Comparison of ENCODE assay signal across 11 cellular contexts in genomic region chr19:34184880-34185491, GRCh38. TPM values are rescaled to one million over a fixed set of nuclear protein-coding genes. Genes with fewer than 3 reads are reported as not detected.
DNase-seq lines count a peak whose midpoint lies in the region; ATAC-seq and TF ChIP-seq lines count a peak whose summit lies in the region.
"Had no signal": no experiment of that assay in that cellular context is flagged by ENCODE, and none has a peak within 500 bp of the region (broad histone marks: within the 10 kb centered on the region; RNA-seq: fewer than 3 reads in every experiment).

No MANE protein-coding gene starts in this region.

- POLR2A ChIA-PET in WTC11 (lab: Charles Lee) = no interaction called here

- CTCF ChIA-PET in WTC11 (lab: Charles Lee) = no interaction called here

- peaks cover 25% of the 10 kb centered on the region for H3K4me1 ChIP-seq in cardiac muscle cell (ENCODE audit: low read depth)
- peaks cover 1% of the 10 kb centered on the region for H3K4me1 ChIP-seq in urinary bladder (ENCODE audit: insufficient read depth)
- H3K4me1 ChIP-seq: colonic mucosa had no signal

- no peak for ATAC-seq in WTC11
- ATAC-seq in GM18861 (IDR thresholded peaks at IDR 0.05; ENCODE audit: unreplicated experiment) = no peak

- TF ChIP-seq CTCF in WTC11 (IDR thresholded peaks at IDR 0.05) (no peak), cardiac muscle cell (IDR thresholded peaks at IDR 0.05; ENCODE audit: low read depth, low read length) (no peak)

- 49% methylated on average over 6 of the region's 6 CpGs for WGBS in urinary bladder

- H3K4me3 ChIP-seq in cardiac muscle cell (no peak overlapping the region), urinary bladder (ENCODE audit: low read depth, low read length) (no peak overlapping the region)
- H3K4me3 ChIP-seq: colonic mucosa had no signal

- H3K27ac ChIP-seq in cardiac muscle cell = peak overlapping the region; percentile 18
- peak overlapping the region; percentile 28 for H3K27ac ChIP-seq in urinary bladder (ENCODE audit: low read depth)
- H3K27ac ChIP-seq: colonic mucosa had no signal

- H3K27me3 Mint-ChIP-seq in activated naive CD4-positive, alpha-beta T cell treated with anti-CD3 and anti-CD28 coated beads, Interleukin-2, amount 50 U/mL, for 24 hours = no peaks in the 10 kb centered on the region
- H3K27me3 Mint-ChIP-seq in WTC11 (ENCODE audit: low read depth) = no peaks in the 10 kb centered on the region

- H3K9me3 Mint-ChIP-seq in activated naive CD4-positive, alpha-beta T cell treated with anti-CD3 and anti-CD28 coated beads, Interleukin-2, amount 50 U/mL, for 24 hours = no peaks in the 10 kb centered on the region
- no peaks in the 10 kb centered on the region for H3K9me3 Mint-ChIP-seq in WTC11

- peaks cover 15% of the 10 kb centered on the region for H3K36me3 Mint-ChIP-seq in activated naive CD4-positive, alpha-beta T cell treated with anti-CD3 and anti-CD28 coated beads, Interleukin-2, amount 50 U/mL, for 24 hours
- no peaks in the 10 kb centered on the region for H3K36me3 Mint-ChIP-seq in WTC11

- H3K36me3 ChIP-seq in cardiac muscle cell (peaks cover 4% of the 10 kb centered on the region), urinary bladder (ENCODE audit: insufficient read depth) (no peaks in the 10 kb centered on the region)
- H3K36me3 ChIP-seq: colonic mucosa had no signal

- H3K27me3 ChIP-seq in cardiac muscle cell = no peaks in the 10 kb centered on the region
- H3K27me3 ChIP-seq: colonic mucosa had no signal

- peak overlapping the region; percentile 58 for H3K4me3 Mint-ChIP-seq in activated naive CD4-positive, alpha-beta T cell treated with anti-CD3 and anti-CD28 coated beads, Interleukin-2, amount 50 U/mL, for 24 hours
- H3K4me3 Mint-ChIP-seq in WTC11 = no peak overlapping the region

- H3K27ac Mint-ChIP-seq in activated naive CD4-positive, alpha-beta T cell treated with anti-CD3 and anti-CD28 coated beads, Interleukin-2, amount 50 U/mL, for 24 hours = peak overlapping the region; percentile 6
- H3K27ac Mint-ChIP-seq in WTC11 = peak overlapping the region; percentile 59

- no peaks in the 10 kb centered on the region for H3K9me3 ChIP-seq in cardiac muscle cell (ENCODE audit: low read depth)
- H3K9me3 ChIP-seq: Caco-2, colonic mucosa had no signal

- no peak for DNase-seq in activated naive CD4-positive, alpha-beta T cell treated with anti-CD3 and anti-CD28 coated beads, Interleukin-2, amount 50 U/mL, for 16 hours
- DNase-seq in WTC11 (ENCODE audit: low spot score) (no peak), cardiac muscle cell (ENCODE audit: low read depth in 1 of 2, low spot score in 1 of 2) (peak in 1 of 2 donors; percentile 32), kidney glomerular epithelial cell (lab: John Stamatoyannopoulos, UW) (no peak), NCI-H345 treated with DMSO at 0.1 percent for 48 hours (lab: John Stamatoyannopoulos, UW; ENCODE audit: unreplicated experiment) (no peak)
- DNase-seq: Caco-2, colonic mucosa, NCI-H1930 had no signal

- H3K4me1 Mint-ChIP-seq in activated naive CD4-positive, alpha-beta T cell treated with anti-CD3 and anti-CD28 coated beads, Interleukin-2, amount 50 U/mL, for 24 hours = peaks cover 90% of the 10 kb centered on the region
- H3K4me1 Mint-ChIP-seq in WTC11 = peaks cover 59% of the 10 kb centered on the region

TF ChIP-seq in WTC11, 78 proteins besides CTCF, POLR2A, EP300 and RAD21 (continues in another document):
- TF ChIP-seq E2F1 (CRISPR knock-in tag; IDR thresholded peaks at IDR 0.05) (no peak), ZNF425 (CRISPR knock-in tag; conservative IDR thresholded peaks at IDR 0.05) (no peak), MLX (CRISPR knock-in tag; IDR thresholded peaks at IDR 0.05) (no peak), GABPB1 (CRISPR knock-in tag; IDR thresholded peaks at IDR 0.05) (no peak), MXD4 (CRISPR knock-in tag; IDR thresholded peaks at IDR 0.05; ENCODE audit: borderline replicate concordance) (no peak), PRRX2 (CRISPR knock-in tag; IDR thresholded peaks at IDR 0.05) (no peak), NR1H2 (CRISPR knock-in tag; IDR thresholded peaks at IDR 0.05) (no peak), ARID4B (CRISPR knock-in tag; IDR thresholded peaks at IDR 0.05; ENCODE audit: borderline replicate concordance) (no peak), STAT6 (CRISPR knock-in tag; conservative IDR thresholded peaks at IDR 0.05; ENCODE audit: low read depth) (no peak)

RNA-seq across cellular contexts. Expression of gene LSM14A, which starts 12.7 kb away (rescaled TPM):
- total RNA-seq in WTC11 (2021) (161 to 178 TPM (median 173 TPM) in 3 replicates), cardiac muscle cell (115 and 203 TPM in 2 replicates), urinary bladder (133 TPM)
- polyA plus RNA-seq in cardiac muscle cell (88.5 and 133 TPM in 2 replicates), urinary bladder (130 TPM)
